ENCODE assay signal across 8 cellular contexts in the genomic region with DNA sequence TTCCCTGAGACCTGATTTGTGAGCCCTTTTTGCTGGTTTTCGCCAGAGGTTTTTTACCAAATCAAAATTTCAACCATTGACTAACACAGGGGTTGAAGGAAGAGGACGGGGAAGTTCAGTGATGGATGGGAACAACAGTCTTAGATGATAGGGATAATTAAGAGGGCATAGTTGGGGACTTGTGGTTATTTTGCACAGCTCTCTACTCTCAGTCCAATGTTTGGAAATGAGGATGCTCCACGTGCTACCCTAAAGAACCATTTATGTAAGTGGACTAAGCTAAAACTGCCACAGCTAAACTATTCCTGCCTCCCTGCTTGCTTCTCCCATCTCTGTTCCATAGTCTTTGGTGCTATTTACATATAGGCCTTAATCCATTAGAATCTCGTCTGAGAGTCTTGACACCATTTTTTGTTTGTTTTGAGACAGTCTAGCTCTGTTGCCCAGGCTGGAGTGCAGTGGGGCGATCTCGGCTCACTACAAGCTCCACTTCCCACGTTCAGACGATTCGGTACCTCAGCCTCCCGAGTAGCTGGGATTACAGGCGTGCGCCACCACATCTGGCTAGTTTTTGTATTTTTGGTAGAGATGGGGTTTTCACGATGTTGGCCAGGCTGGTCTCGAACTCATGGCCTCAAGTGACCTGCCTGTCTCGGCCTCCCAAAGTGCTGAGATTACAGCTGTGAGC. TPM values are rescaled to one million over a fixed set of nuclear protein-coding genes. Genes with fewer than 3 reads are reported as not detected.
DNase-seq lines count a peak whose midpoint lies in the region; ATAC-seq, FAIRE-seq and TF ChIP-seq lines count a peak whose summit lies in the region.

No MANE protein-coding gene starts in this region.

- ATAC-seq in heart right ventricle: peak in 4 of 8 donors; percentile 1 to 4 (median 3)
- no peak for ATAC-seq in GM19452 (IDR thresholded peaks at IDR 0.05; ENCODE audit: unreplicated experiment)
- ATAC-seq in GM21360 (IDR thresholded peaks at IDR 0.05; ENCODE audit: unreplicated experiment): no peak

- peaks cover 41% of the 10 kb centered on the region for H3F3A ChIP-seq in smooth muscle cell (ENCODE audit: low read depth)

- peaks cover 52% of the 10 kb centered on the region for H3K79me2 ChIP-seq in smooth muscle cell (ENCODE audit: low read depth)

- H3K27me3 ChIP-seq in heart right ventricle (no peaks in the 10 kb centered on the region), smooth muscle cell (ENCODE audit: low read depth) (no peaks in the 10 kb centered on the region)

- peaks cover 0 to 37% (median 21%) of the 10 kb centered on the region in 9 donors for H3K4me1 ChIP-seq in heart right ventricle
- peaks cover 21% of the 10 kb centered on the region for H3K4me1 ChIP-seq in smooth muscle cell (ENCODE audit: low read depth)

- H3K27ac ChIP-seq in VCaP: peak overlapping the region; percentile 97
- H3K27ac ChIP-seq in heart right ventricle: peak overlapping the region; percentile 91 to 100 (median 100)
- H3K27ac ChIP-seq in smooth muscle cell (ENCODE audit: low read depth): peak overlapping the region; percentile 96

- WGBS in heart right ventricle, 2 donors: 69 to 73% methylated on average over 15 of the region's 15 CpGs
- WGBS in smooth muscle cell (ENCODE audit: low lambda C conversion rate): 76% methylated on average over 15 of the region's 15 CpGs

- H3K9ac ChIP-seq in smooth muscle cell (ENCODE audit: low read depth): peak overlapping the region; percentile 80

- peaks cover 0 to 40% (median 19%) of the 10 kb centered on the region in 9 donors for H3K36me3 ChIP-seq in heart right ventricle
- H3K36me3 ChIP-seq in smooth muscle cell (ENCODE audit: low read depth): peaks cover 25% of the 10 kb centered on the region

- H4K20me1 ChIP-seq in smooth muscle cell (ENCODE audit: low read depth): peaks cover 43% of the 10 kb centered on the region

- DNase-seq in H54 (ENCODE audit: insufficient read length, low spot score) (no peak), heart right ventricle (no peak), smooth muscle cell (lab: John Stamatoyannopoulos, UW; ENCODE audit: unreplicated experiment) (no peak), cerebellar nuclear complex (lab: John Stamatoyannopoulos, UW) (no peak), GM12892 (ENCODE audit: insufficient read length) (no peak)

- peak overlapping the region in 9 of 10 donors; percentile 35 to 99 (median 94) for H3K4me3 ChIP-seq in heart right ventricle
- peak overlapping the region; percentile 51 for H3K4me3 ChIP-seq in smooth muscle cell

- FAIRE-seq in H54 (lab: Jason Lieb, UNC) (no peak), GM12892 (lab: Jason Lieb, UNC) (no peak)

- TF ChIP-seq CTCF in VCaP (conservative IDR thresholded peaks at IDR 0.05) (no peak), heart right ventricle (IDR thresholded peaks at IDR 0.05) (no peak), smooth muscle cell (IDR thresholded peaks at IDR 0.05; ENCODE audit: borderline replicate concordance, insufficient read depth, poor library complexity, severe bottlenecking) (no peak)

- intact Hi-C loops in heart right ventricle (cut with DNase I): loop anchor here in 9 of 10 donors (1.0 to 5.0 kb wide), 9 partner anchors 19 to 49 kb away; a partner anchor contains a TSS

- H2AFZ ChIP-seq in smooth muscle cell (ENCODE audit: low read depth): no peak overlapping the region

- TF ChIP-seq POLR2A in H54 (IDR thresholded peaks at IDR 0.05; ENCODE audit: low read depth, low read length): 0 out of 2 replicates have a peak, but pooled peaks have one; percentile 26
- no peak for TF ChIP-seq POLR2A in GM12892 (IDR thresholded peaks at IDR 0.05; ENCODE audit: low read depth, low read length)

- H3K4me2 ChIP-seq in smooth muscle cell: peak overlapping the region; percentile 86

- no peaks in the 10 kb centered on the region for H3K9me3 ChIP-seq in heart right ventricle
- no peaks in the 10 kb centered on the region for H3K9me3 ChIP-seq in smooth muscle cell (replicated peaks; ENCODE audit: low read depth)

RNA-seq across cellular contexts. Expression of a gene that starts 0.7 kb away (rescaled TPM):
- total RNA-seq in heart right ventricle (100 to 1,000 TPM in 8 of 10 donors, 10 to 100 TPM in 2; 76.4 to 155 (median 122) TPM), smooth muscle cell (519 and 630 TPM in 2 replicates)
- polyA plus RNA-seq in heart right ventricle (10 to 100 TPM; 54.3 to 77.7 TPM), smooth muscle cell (224 and 247 TPM in 2 replicates)
- 112 TPM for polyA plus RNA-seq in GM12892 (2012; ENCODE audit: missing spikeins)

RNA-seq across cellular contexts. Expression of a gene that starts 30.9 kb away (rescaled TPM):
- total RNA-seq in heart right ventricle: 10 to 100 TPM; 22.2 to 86.5 (median 40.7) TPM
- polyA plus RNA-seq in heart right ventricle: 10 to 100 TPM; 46.6 to 71.4 TPM
- total RNA-seq in smooth muscle cell: 2.4 and 6.4 TPM in 2 replicates
- polyA plus RNA-seq in smooth muscle cell: 8.4 and 20.8 TPM in 2 replicates
- 0.49 TPM for polyA plus RNA-seq in GM12892 (2012; ENCODE audit: missing spikeins)

RNA-seq across cellular contexts. Expression of a gene that starts 49.3 kb away (rescaled TPM):
- total RNA-seq in heart right ventricle (100 to 1,000 TPM; 115 to 148 (median 132) TPM), smooth muscle cell (63.5 and 66.3 TPM in 2 replicates)
- polyA plus RNA-seq in heart right ventricle (10 to 100 TPM; 66.7 to 92.6 TPM), smooth muscle cell (31.3 and 54.7 TPM in 2 replicates)
- 243 TPM for polyA plus RNA-seq in GM12892 (2012; ENCODE audit: missing spikeins)
